In the genomic region with DNA sequence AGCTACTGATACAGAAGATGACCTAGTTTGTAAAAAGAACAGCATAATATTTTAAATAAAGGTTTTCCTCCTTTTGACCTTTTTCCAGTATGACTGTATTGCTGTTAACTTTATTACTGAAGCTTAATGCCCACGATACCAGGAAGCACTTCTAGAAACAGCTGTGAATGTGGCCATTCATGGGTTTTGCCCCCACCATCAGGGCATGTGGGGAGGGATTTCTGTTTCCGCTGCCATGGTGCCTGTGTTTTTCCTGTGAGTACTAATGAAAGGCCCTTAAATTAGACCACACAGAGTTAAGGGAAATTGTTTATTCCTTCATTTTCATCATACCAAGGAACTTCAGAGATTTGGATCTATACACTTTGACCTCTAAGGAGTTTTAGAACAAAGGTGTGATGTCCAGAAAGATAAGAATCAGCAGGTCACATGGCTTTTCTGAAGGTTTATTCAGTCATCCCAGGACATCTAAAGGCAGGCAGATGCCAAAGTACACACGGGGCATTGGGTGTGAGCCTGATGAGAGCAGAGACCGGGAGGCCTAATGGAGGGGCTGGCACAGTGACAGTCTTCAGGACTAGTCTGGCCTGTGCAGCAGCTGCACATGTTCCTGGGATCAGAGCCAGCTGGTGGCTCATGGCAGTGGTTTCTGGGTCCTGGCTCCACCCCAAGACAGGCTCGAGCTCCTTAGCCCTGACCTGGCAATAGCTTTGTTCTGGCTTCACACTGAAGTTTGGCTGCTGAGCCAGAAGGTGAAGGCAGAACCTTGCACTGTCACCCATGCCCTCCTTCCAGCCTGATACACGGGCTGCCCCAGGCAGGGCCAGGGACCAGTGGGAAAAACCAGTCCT, we compare ENCODE assay signal across 9 cellular contexts.
DNase-seq lines count a peak whose midpoint lies in the region; ATAC-seq and TF ChIP-seq lines count a peak whose summit lies in the region.
"Had no signal": no experiment of that assay in that cellular context is flagged by ENCODE, and none has a peak within 500 bp of the region (broad histone marks: within the 10 kb centered on the region; RNA-seq: fewer than 3 reads in every experiment).

No MANE protein-coding gene starts in this region.

- H3K9me3 Mint-ChIP-seq in T-cell, result no peaks in the 10 kb centered on the region
- H3K9me3 Mint-ChIP-seq: memory B cell had no signal

- H3K9me3 ChIP-seq in adrenal gland (replicated peaks in 1 of 3) (no peaks in the 10 kb centered on the region), psoas muscle (no peaks in the 10 kb centered on the region)

- TF ChIP-seq CTCF in C4-2B (conservative IDR thresholded peaks at IDR 0.05) (no peak), adrenal gland (IDR thresholded peaks at IDR 0.05) (no peak), psoas muscle (IDR thresholded peaks at IDR 0.05) (no peak)

- no peaks in the 10 kb centered on the region for H3K36me3 Mint-ChIP-seq in T-cell
- H3K36me3 Mint-ChIP-seq: memory B cell had no signal

- H3K4me1 ChIP-seq in adrenal gland (replicated peaks in 1 of 2) (peaks cover 30 to 40% of the 10 kb centered on the region in 2 donors), psoas muscle (peaks cover 50% of the 10 kb centered on the region)

- CTCF ChIA-PET in T-cell (lab: Charles Lee), result interaction anchor here (0.8 to 1.6 kb wide), 2 partner anchors 8 kb away, joined by 4 to 9 read pairs; no protein-coding TSS in a partner anchor

- H3K4me3 ChIP-seq in adrenal gland (no peak overlapping the region), psoas muscle (no peak overlapping the region)

- peaks cover 0 to 11% (median 8%) of the 10 kb centered on the region in 3 donors for H3K4me1 Mint-ChIP-seq in T-cell

- ATAC-seq in psoas muscle (peak; percentile 88 to 95 (median 92)), T-cell (replicated peaks in 1 of 4) (no peak), GM19397 (IDR thresholded peaks at IDR 0.05; ENCODE audit: unreplicated experiment) (no peak)

- no peaks in the 10 kb centered on the region for H3K27me3 Mint-ChIP-seq in T-cell
- H3K27me3 Mint-ChIP-seq: memory B cell had no signal

- POLR2A ChIA-PET in T-cell (lab: Charles Lee), result no interaction called here

- H3K36me3 ChIP-seq in adrenal gland (replicated peaks in 1 of 2), result no peaks in the 10 kb centered on the region
- H3K36me3 ChIP-seq in psoas muscle (ENCODE audit: insufficient read depth in 1 of 2, low read depth in 1 of 2), result no peaks in the 10 kb centered on the region

- H3K27me3 ChIP-seq in adrenal gland (no peaks in the 10 kb centered on the region), psoas muscle (ENCODE audit: insufficient read depth in 3 of 3, low read length in 2 of 3) (no peaks in the 10 kb centered on the region)

- intact Hi-C loops in adrenal gland (cut with DNase I), result loop anchor here in 1 of 2 donors (10.0 kb wide), 1 partner anchor 77 kb away; no protein-coding TSS in a partner anchor
- intact Hi-C loops in cardiac septum (cut with DNase I), result loop anchor here (1.0 to 5.0 kb wide), 5 partner anchors 40 to 505 kb away; a partner anchor contains a TSS
- intact Hi-C loops in psoas muscle (cut with DNase I), result loop anchor here (2.0 to 10.0 kb wide), 7 partner anchors 41 to 495 kb away; a partner anchor contains a TSS

- no peak overlapping the region for H3K27ac Mint-ChIP-seq in T-cell
- H3K27ac Mint-ChIP-seq: memory B cell had no signal

- no peak for TF ChIP-seq POLR2A in adrenal gland (IDR thresholded peaks at IDR 0.05)

- DNase-seq in NCI-H128 (lab: John Stamatoyannopoulos, UW; ENCODE audit: unreplicated experiment), result peak; percentile 60
- peak; percentile 89 to 99 (median 97) for DNase-seq in adrenal gland
- DNase-seq in cardiac septum (ENCODE audit: low spot score), result peak; percentile 94
- peak; percentile 90 to 97 for DNase-seq in psoas muscle
- DNase-seq in activated naive CD4-positive, alpha-beta T cell treated with anti-CD3 and anti-CD28 coated beads, Interleukin-2, amount 50 U/mL, for 16 hours, result no peak
- no peak for DNase-seq in T-cell

- WGBS in adrenal gland, 4 donors, result 19 to 27% (median 23%) methylated on average over 5 to 6 of the region's 6 CpGs
- WGBS in psoas muscle, 3 donors, result 4 to 7% (median 6%) methylated on average over 6 of the region's 6 CpGs

- peak overlapping the region; percentile 77 for H3K27ac ChIP-seq in C4-2B
- H3K27ac ChIP-seq in adrenal gland, result peak overlapping the region; percentile 51 to 89 (median 71)
- H3K27ac ChIP-seq in psoas muscle, result peak overlapping the region; percentile 87

- no peak overlapping the region for H3K4me3 Mint-ChIP-seq in T-cell
- H3K4me3 Mint-ChIP-seq: memory B cell had no signal

Comparison
In these comparisons a context has a peak if more than half of its experiments do, and no peak if none do; other contexts are left out.
1. DNase-seq: peak in NCI-H128 (single experiment), adrenal gland (7 of 7), cardiac septum (single experiment) and psoas muscle (2 of 2); none in activated naive CD4-positive, alpha-beta T cell treated with anti-CD3 and anti-CD28 coated beads, Interleukin-2, amount 50 U/mL, for 16 hours (single experiment) and T-cell (0 of 34).
2. ATAC-seq: peak in psoas muscle (4 of 4); none in T-cell (0 of 4) and GM19397 (single experiment).
3. Peak in every context shown above with its lines, with median percentiles within 50 percentile points of each other: H3K27ac ChIP-seq.